Comparison of ENCODE assay signal across 19 cellular contexts in the genomic region with DNA sequence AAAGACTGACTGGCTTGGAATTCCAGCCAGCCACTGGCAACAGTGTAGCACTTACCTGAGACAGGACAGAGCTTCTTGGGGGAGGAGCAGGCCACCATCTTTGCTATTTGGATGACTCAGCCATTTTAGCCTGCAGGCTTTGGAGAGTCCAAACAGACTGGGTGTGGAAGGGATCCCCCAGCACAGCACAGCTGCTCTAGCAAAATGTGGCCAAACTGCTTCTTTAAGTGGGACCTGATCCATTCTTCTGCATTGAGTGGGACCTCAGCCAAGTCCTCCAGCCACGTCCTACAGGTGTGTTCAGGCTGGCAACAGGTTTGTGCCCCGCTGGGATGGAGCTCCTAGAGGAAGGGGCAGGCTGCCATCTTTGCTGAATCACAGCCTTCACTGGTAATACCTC.
"Had no signal": no experiment of that assay in that cellular context is flagged by ENCODE, and none has a peak within 500 bp of the region (broad histone marks: within the 10 kb centered on the region; RNA-seq: fewer than 3 reads in every experiment).

No MANE protein-coding gene starts in this region.

- H3K4me3 ChIP-seq: gastroesophageal sphincter, heart right ventricle, stomach, thoracic aorta had no signal

- H3K27me3 ChIP-seq: brain microvascular endothelial cell, gastroesophageal sphincter, heart right ventricle, neutrophil, stomach had no signal

- H3K4me1 ChIP-seq: gastroesophageal sphincter, heart right ventricle, parathyroid adenoma, stomach had no signal

- DNase-seq: activated B cell treated with CpG ODN at 0.5 μM for 24 hours; activated CD4-positive, alpha-beta T cell treated with anti-CD3 and anti-CD28 coated beads, Interleukin-2, amount 10 ng/mL, durations not matched to agents 24 days and 14 days; activated CD8-positive, alpha-beta memory T cell treated with anti-CD3 and anti-CD28 coated beads, Interleukin-2, amount 50 U/mL, for 4 hours; activated CD8-positive, alpha-beta T cell treated with anti-CD3 and anti-CD28 coated beads, Interleukin-2, amount 10 ng/mL, durations not matched to agents 7 days and 5 days; activated naive CD8-positive, alpha-beta T cell treated with anti-CD3 and anti-CD28 coated beads, Interleukin-2, amount 10 ng/mL, durations not matched to agents 7 days and 5 days; activated T-cell treated with anti-CD3 and anti-CD28 coated beads, Interleukin-2, amount 50 U/mL, for 48 hours; brain microvascular endothelial cell; cerebellar nuclear complex; effector memory CD8-positive, alpha-beta T cell; heart right ventricle; natural killer cell; stimulated activated CD4-positive, alpha-beta T cell treated with anti-CD3 and anti-CD28 coated beads, Interleukin-1b, Interleukin-23, amount 100 ng/mL, for 48 hours; stomach; T-helper 2 cell had no signal

- ATAC-seq: activated CD8-positive, alpha-beta T cell treated with anti-CD3 and anti-CD28 coated beads, Interleukin-2, amount 10 ng/mL, durations not matched to agents 7 days and 5 days; effector memory CD8-positive, alpha-beta T cell; gastroesophageal sphincter; left lobe of liver; natural killer cell had no signal

- H3K36me3 ChIP-seq: gastroesophageal sphincter, neutrophil, thoracic aorta had no signal

- H3K9ac ChIP-seq: parathyroid adenoma had no signal

- H2AFZ ChIP-seq: parathyroid adenoma had no signal

- H3K27ac ChIP-seq: brain microvascular endothelial cell, gastroesophageal sphincter, heart right ventricle, neutrophil, parathyroid adenoma, stomach, thoracic aorta had no signal

- H3K9me3 ChIP-seq: neutrophil had no signal

- H3K79me2 ChIP-seq: parathyroid adenoma had no signal
